Comparison of ENCODE assay signal across 8 cellular contexts in genomic region chr1:34858901-34859441, GRCh38. TPM values are rescaled to one million over a fixed set of nuclear protein-coding genes. Genes with fewer than 3 reads are reported as not detected.
DNase-seq lines count a peak whose midpoint lies in the region; ATAC-seq, FAIRE-seq and TF ChIP-seq lines count a peak whose summit lies in the region.

No MANE protein-coding gene starts in this region.

- POLR2A ChIA-PET in BJ (lab: Charles Lee): no interaction called here

- peak overlapping the region; percentile 95 to 99 for H3K9ac ChIP-seq in kidney (ENCODE audit: low read length in 2 of 2)

- H3K36me3 Mint-ChIP-seq in HFFc6 (ENCODE audit: low read depth): peaks cover 13% of the 10 kb centered on the region
- peaks cover 8% of the 10 kb centered on the region for H3K36me3 Mint-ChIP-seq in brain

- CTCF ChIA-PET in BJ (lab: Yijun Ruan, JAX): interaction anchor here (0.6 to 2.0 kb wide), 13 partner anchors 10 to 918 kb away, joined by 3 to 5 read pairs (median 4); no protein-coding TSS in a partner anchor

- H3K4me1 ChIP-seq in kidney (ENCODE audit: control insufficient read depth in 1 of 2, insufficient read depth in 1 of 2, low read depth in 1 of 2, low read length in 2 of 2): peaks cover 11% of the 10 kb centered on the region in 2 donors

- H3K27me3 Mint-ChIP-seq in HFFc6 (ENCODE audit: insufficient read depth) (peaks cover 2% of the 10 kb centered on the region), brain (peaks cover 7% of the 10 kb centered on the region)

- no peaks in the 10 kb centered on the region for H3K9me3 ChIP-seq in kidney (ENCODE audit: control insufficient read depth in 1 of 2, low read length in 2 of 2)

- peaks cover 8% of the 10 kb centered on the region; the same call in 1 of the 2 replicates for H3K36me3 ChIP-seq in BJ (ENCODE audit: control insufficient read depth, insufficient read depth, low read length)
- peaks cover 9 to 15% of the 10 kb centered on the region in 2 donors for H3K36me3 ChIP-seq in kidney (ENCODE audit: control insufficient read depth in 1 of 2, insufficient read depth in 2 of 2, low read length in 2 of 2)

- H3K27ac Mint-ChIP-seq in HFFc6 (peak overlapping the region; percentile 86), brain (peak overlapping the region; percentile 87 to 96 (median 90))

- peak overlapping the region; percentile 83 to 90 for H3K27ac ChIP-seq in kidney (ENCODE audit: low read depth in 2 of 2, low read length in 2 of 2)

- TF ChIP-seq CTCF in BJ (IDR thresholded peaks at IDR 0.05; ENCODE audit: insufficient read depth, low read depth, low read length): no peak
- no peak for TF ChIP-seq CTCF in HFFc6 (IDR thresholded peaks at IDR 0.05)
- no peak for TF ChIP-seq CTCF in brain (conservative IDR thresholded peaks at IDR 0.05)
- TF ChIP-seq CTCF in kidney (IDR thresholded peaks at IDR 0.05; ENCODE audit: borderline replicate concordance, extremely low read depth, insufficient read depth): no peak

- H3K4me3 Mint-ChIP-seq in HFFc6 (peak overlapping the region; percentile 96), brain (peak overlapping the region; percentile 94 to 99 (median 98))

- no peak for ATAC-seq in GM18873 (IDR thresholded peaks at IDR 0.05; ENCODE audit: low FRiP score, unreplicated experiment)

- peak overlapping the region; percentile 79 for H3K4me3 ChIP-seq in BJ (ENCODE audit: low read depth, low read length)
- peak overlapping the region; percentile 100 for H3K4me3 ChIP-seq in kidney (ENCODE audit: low read length in 2 of 2)

- no peaks in the 10 kb centered on the region for H3K9me3 Mint-ChIP-seq in HFFc6
- no peaks in the 10 kb centered on the region for H3K9me3 Mint-ChIP-seq in brain

- intact Hi-C loops in kidney (cut with DNase I): no loop called here

- FAIRE-seq in kidney (lab: Jason Lieb, UNC): no peak

- in situ Hi-C loops in SK-MEL-5 (cut with HindIII; ENCODE audit: low pct_unique_long_range_greater_than_20kb, low sequenced_read_pairs): no loop called here

- DNase-seq in BJ (ENCODE audit: low read depth) (no peak), HFFc6 (peak; percentile 48), SK-MEL-5 (ENCODE audit: low read depth, low spot score) (peak; percentile 17), kidney (no peak)
- peak; percentile 17 to 25 for DNase-seq in stimulated activated CD4-positive, alpha-beta T cell treated with anti-CD3 and anti-CD28 coated beads, Interleukin-2, amount 100 ng/mL, for 48 hours
- no peak for DNase-seq in NK-92 treated with Interleukin-12 subunit alpha and Interleukin-12 subunit beta, amount 100 ng/mL, for 24 hours (lab: John Stamatoyannopoulos, UW)

- H3K4me1 Mint-ChIP-seq in HFFc6 (ENCODE audit: low read depth) (peaks cover 27% of the 10 kb centered on the region), brain (peaks cover 32% of the 10 kb centered on the region)

- H3K27me3 ChIP-seq in BJ (ENCODE audit: control insufficient read depth, insufficient read depth, low read length): no peaks in the 10 kb centered on the region; the same call in 1 of the 2 replicates

RNA-seq across cellular contexts. Expression of gene SMIM12, which starts 0.6 kb away (rescaled TPM):
- polyA plus RNA-seq in BJ (2011; rRNA removed) (41.9 and 44.8 TPM in 2 replicates), brain (ENCODE audit: insufficient read depth, low read depth, low replicate concordance) (46.0 TPM), kidney (ENCODE audit: insufficient read depth, low read depth, low replicate concordance) (85.9 TPM)
- 17.1 and 27.9 TPM in 2 replicates for polyA minus RNA-seq in BJ (2011; rRNA and poly(A)+ RNA removed)
- total RNA-seq in HFFc6 (2021; fragmentation: NEBNext Ultra II Directional; extraction: Animal tissue kit (Norgen Biotek cat#: 25700)): 10 to 100 TPM; 42.0 to 53.6 (median 45.6) TPM
- 39.7 and 40.7 TPM in 2 replicates for total RNA-seq in SK-MEL-5 (2014; rRNA removed; shearing (Covaris generic))
- 24.8 and 29.0 TPM in 2 replicates for polyA plus RNA-seq in SK-MEL-5 (2015; cell fraction: cytosol; rRNA removed)
- 13.4 and 15.7 TPM in 2 replicates for polyA plus RNA-seq in SK-MEL-5 (2015; cell fraction: nucleus; rRNA removed)
- 49.2 TPM for total RNA-seq in kidney

Comparison
In these comparisons a context has a peak if more than half of its experiments do, and no peak if none do; other contexts are left out.
1. DNase-seq: peak in HFFc6 (single experiment), SK-MEL-5 (single experiment) and stimulated activated CD4-positive, alpha-beta T cell treated with anti-CD3 and anti-CD28 coated beads, Interleukin-2, amount 100 ng/mL, for 48 hours (2 of 2); none in BJ (single experiment), kidney (single experiment) and NK-92 treated with Interleukin-12 subunit alpha and Interleukin-12 subunit beta, amount 100 ng/mL, for 24 hours (single experiment).